ENCODE assay signal across 8 cellular contexts in genomic region chr17:21252875-21253645, GRCh38. TPM values are rescaled to one million over a fixed set of nuclear protein-coding genes. Genes with fewer than 3 reads are reported as not detected.
DNase-seq lines count a peak whose midpoint lies in the region; ATAC-seq, FAIRE-seq and TF ChIP-seq lines count a peak whose summit lies in the region.

NATD1 (minus strand) TSS chr17:21253410; CDS start chr17:21253264, 146 bp downstream.

- no peaks in the 10 kb centered on the region for H3K9me3 ChIP-seq in pancreas
- no peaks in the 10 kb centered on the region for H3K9me3 ChIP-seq in thoracic aorta

- H3K27ac ChIP-seq in pancreas (peak within 1 kb of the TSS in 2 of 4 donors; percentile 58 to 76), thoracic aorta (peak within 1 kb of the TSS; percentile 61 to 64)

- peak within 1 kb of the TSS; percentile 86 for H3K4me3 Mint-ChIP-seq in activated naive CD8-positive, alpha-beta T cell

- peak; percentile 41 for DNase-seq in DMS153 (lab: John Stamatoyannopoulos, UW)
- peak; percentile 47 to 55 for DNase-seq in Kasumi-1 (lab: John Stamatoyannopoulos, UW)
- peak; percentile 60 for DNase-seq in SKM-1 (lab: John Stamatoyannopoulos, UW; ENCODE audit: unreplicated experiment)
- DNase-seq in Right ventricle myocardium inferior (ENCODE audit: missing footprints), result peak; percentile 97
- peak; percentile 77 to 90 (median 80) for DNase-seq in pancreas
- peak; percentile 64 for DNase-seq in thoracic aorta (ENCODE audit: low spot score)

- FAIRE-seq in pancreas (lab: Jason Lieb, UNC), result no peak

- H3K9me3 Mint-ChIP-seq in activated naive CD8-positive, alpha-beta T cell (ENCODE audit: low read depth), result no peaks in the 10 kb centered on the region

- H3K36me3 Mint-ChIP-seq in activated naive CD8-positive, alpha-beta T cell, result no peaks in the 10 kb centered on the region

- H3K36me3 ChIP-seq in pancreas, result no peaks in the 10 kb centered on the region
- no peaks in the 10 kb centered on the region for H3K36me3 ChIP-seq in thoracic aorta

- intact Hi-C loops in Right ventricle myocardium inferior (cut with DNase I) (loop anchor here (1.0 to 2.0 kb wide), 3 partner anchors 22 to 38 kb away; partner anchors contain the start of genes MAP2K3 and TMEM11), pancreas (cut with DNase I) (no loop called here)

- H3K27me3 ChIP-seq in pancreas (no peaks in the 10 kb centered on the region), thoracic aorta (replicated peaks; ENCODE audit: insufficient read depth) (no peaks in the 10 kb centered on the region)

- H3K4me1 ChIP-seq in pancreas (peaks cover 0 to 5% (median 0%) of the 10 kb centered on the region in 3 donors), thoracic aorta (ENCODE audit: control insufficient read depth in 1 of 2, low read depth in 2 of 2) (peaks cover 16 to 33% of the 10 kb centered on the region in 2 donors)

- no peak for TF ChIP-seq CTCF in pancreas (IDR thresholded peaks at IDR 0.05)
- no peak for TF ChIP-seq CTCF in thoracic aorta (IDR thresholded peaks at IDR 0.05)

- H3K4me1 Mint-ChIP-seq in activated naive CD8-positive, alpha-beta T cell (ENCODE audit: low read depth), result peaks cover 30% of the 10 kb centered on the region

- H3K4me3 ChIP-seq in pancreas (peak within 1 kb of the TSS; percentile 32 to 63 (median 56)), thoracic aorta (peak within 1 kb of the TSS; percentile 76)

- no peaks in the 10 kb centered on the region for H3K27me3 Mint-ChIP-seq in activated naive CD8-positive, alpha-beta T cell

- 1% methylated on average over 65 to 113 of the region's 113 CpGs for WGBS in pancreas, 2 donors

- peak; percentile 59 for ATAC-seq in GM21619 (IDR thresholded peaks at IDR 0.05; ENCODE audit: unreplicated experiment)
- ATAC-seq in Right ventricle myocardium inferior, result peak; percentile 78
- peak; percentile 82 to 91 (median 88) for ATAC-seq in pancreas
- peak; percentile 71 for ATAC-seq in thoracic aorta (ENCODE audit: insufficient number of reproducible peaks, low FRiP score, low read depth)

- H3K27ac Mint-ChIP-seq in activated naive CD8-positive, alpha-beta T cell, result peak within 1 kb of the TSS; percentile 73

RNA-seq across cellular contexts. Expression of gene NATD1, which starts in this region (rescaled TPM):
- total RNA-seq in Right ventricle myocardium inferior (21.4 TPM), pancreas (1 to 10 TPM; 3.1 to 8.3 (median 5.3) TPM), thoracic aorta (1 to 10 TPM; 8.4 to 9.7 TPM)
- polyA plus RNA-seq in pancreas, result 1 to 10 TPM; 2.3 TPM

Comparison
In these comparisons a context has a peak if more than half of its experiments do, and no peak if none do; other contexts are left out.
1. DNase-seq: peak in every context shown above with its lines; median percentile 97 in Right ventricle myocardium inferior; 80 in pancreas; 64 in thoracic aorta; 60 in SKM-1; 51 in Kasumi-1; 41 in DMS153.